ENCODE assay signal across 8 cellular contexts in the genomic region with DNA sequence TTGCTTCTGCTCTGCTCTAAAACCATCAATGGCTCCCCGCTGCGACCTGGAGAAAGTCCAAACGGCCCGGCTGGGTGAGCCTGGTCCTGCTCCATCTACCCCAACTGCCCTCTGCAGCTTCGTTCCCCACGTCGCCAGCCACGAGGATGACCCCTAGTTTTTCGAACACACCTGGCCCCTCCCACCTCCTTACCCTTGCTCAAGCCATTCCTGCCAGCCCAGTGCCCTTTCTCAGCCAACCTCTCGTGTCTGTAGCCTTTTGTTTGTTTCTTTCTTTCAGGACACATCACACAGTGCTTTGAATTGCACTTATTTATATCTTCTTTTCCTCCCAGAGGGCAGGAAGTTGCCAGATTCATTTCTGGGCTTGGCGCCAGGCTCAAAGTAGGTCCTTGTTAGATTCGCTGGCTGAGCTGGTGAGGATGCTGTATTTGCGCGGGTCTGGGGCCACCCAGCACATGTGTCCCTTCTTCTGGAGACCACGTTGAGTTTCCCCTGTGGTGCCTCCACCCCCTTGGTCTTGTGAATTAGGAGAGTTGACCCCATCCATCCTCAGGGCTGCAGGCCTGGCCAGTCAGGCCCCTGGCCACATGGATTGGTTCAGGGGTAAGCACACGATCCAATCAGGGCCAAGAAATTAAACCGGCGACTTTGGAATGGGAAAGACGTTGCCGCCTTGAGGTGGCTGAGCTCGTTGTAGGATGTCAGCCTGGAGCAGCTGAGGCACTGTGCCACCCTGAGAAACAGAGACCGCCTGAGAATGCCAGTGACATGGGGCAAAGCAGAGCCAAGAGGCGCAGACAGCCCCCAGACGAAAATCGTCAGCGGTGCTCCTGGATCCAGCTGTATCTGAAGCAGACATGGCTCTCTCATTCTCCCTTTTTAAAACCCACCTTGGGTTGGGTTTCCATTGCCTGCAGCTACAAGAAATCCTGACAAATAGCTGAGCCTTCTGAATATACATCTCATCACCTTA.
DNase-seq lines count a peak whose midpoint lies in the region; ATAC-seq and TF ChIP-seq lines count a peak whose summit lies in the region.

No MANE protein-coding gene starts in this region.

- in situ Hi-C loops in G401 (cut with HindIII; ENCODE audit: low sequenced_read_pairs) = no loop called here

- H3K27me3 ChIP-seq in testis = no peaks in the 10 kb centered on the region

- WGBS in testis, 2 donors = 56 to 67% methylated on average over 26 of the region's 26 CpGs

- peaks cover 11% of the 10 kb centered on the region for H3K4me1 ChIP-seq in testis

- TF ChIP-seq POLR2A in testis (IDR thresholded peaks at IDR 0.05) = no peak

- peak; percentile 48 for DNase-seq in G401 (ENCODE audit: low spot score)
- DNase-seq in NCI-H2196 treated with DMSO at 0.1 percent for 48 hours (lab: John Stamatoyannopoulos, UW; ENCODE audit: unreplicated experiment) = peak; percentile 41
- peak; percentile 79 for DNase-seq in brain pericyte (ENCODE audit: low read depth, low spot score)
- DNase-seq in left colon = peak; percentile 80 to 85
- peak; percentile 88 for DNase-seq in testis
- DNase-seq in NCI-H526 (lab: John Stamatoyannopoulos, UW) = no peak
- no peak for DNase-seq in stimulated activated CD4-positive, alpha-beta T cell treated with anti-CD3 and anti-CD28 coated beads, Interleukin-1b, Interleukin-23, amount 100 ng/mL, for 48 hours

- no peaks in the 10 kb centered on the region for H3K36me3 ChIP-seq in testis (ENCODE audit: low read depth, missing control alignments)

- no peak for TF ChIP-seq CTCF in testis (IDR thresholded peaks at IDR 0.05)

- ATAC-seq in left colon (peak; percentile 67), HG03097 (IDR thresholded peaks at IDR 0.05; ENCODE audit: low FRiP score, unreplicated experiment) (no peak)

- H3K4me3 ChIP-seq in testis = no peak overlapping the region

- intact Hi-C loops in left colon (cut with DNase I, micrococcal nuclease) = no loop called here
- intact Hi-C loops in testis (cut with DNase I; ENCODE audit: low total_unique reads) = no loop called here

- H3K27ac ChIP-seq in testis = peak overlapping the region; percentile 70

- H3K9me3 ChIP-seq in testis = no peaks in the 10 kb centered on the region

Comparison
In these comparisons a context has a peak if more than half of its experiments do, and no peak if none do; other contexts are left out.
1. DNase-seq: peak in G401 (single experiment), NCI-H2196 treated with DMSO at 0.1 percent for 48 hours (single experiment), brain pericyte (single experiment), left colon (2 of 2) and testis (single experiment); none in NCI-H526 (0 of 2) and stimulated activated CD4-positive, alpha-beta T cell treated with anti-CD3 and anti-CD28 coated beads, Interleukin-1b, Interleukin-23, amount 100 ng/mL, for 48 hours (single experiment).